Comparison of ENCODE assay signal across 9 cellular contexts in the genomic region with DNA sequence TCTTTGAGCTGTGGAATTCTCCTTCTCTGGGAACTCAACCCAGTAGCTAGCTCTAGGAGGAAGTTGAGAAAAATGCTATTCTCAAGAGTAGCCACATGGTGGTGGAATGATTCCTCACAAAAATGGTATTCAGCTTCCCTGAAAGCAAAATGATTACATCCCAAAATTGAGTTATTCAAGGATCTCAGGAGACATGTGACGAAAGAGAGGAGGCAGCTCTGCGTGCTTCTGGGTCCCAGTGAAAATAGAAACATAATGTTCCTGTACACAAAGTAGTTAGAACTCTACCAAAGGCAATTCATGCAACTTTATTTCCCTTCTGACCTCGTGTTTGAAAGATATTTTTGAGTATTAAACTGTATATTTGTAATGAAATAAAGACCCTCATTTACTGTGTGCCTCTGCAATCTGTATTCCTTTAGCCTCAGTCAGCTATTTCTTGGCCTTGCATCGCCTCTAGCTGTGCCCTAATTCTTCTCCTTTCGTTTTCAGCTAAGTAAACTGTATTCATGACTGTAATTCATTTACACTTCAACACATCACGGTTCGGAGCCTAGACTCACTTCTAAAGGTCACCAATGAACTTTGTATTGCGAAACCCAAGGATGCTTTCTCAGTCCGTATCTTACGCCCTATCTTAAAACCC.
A peak's percentile ranks its signal among the peaks of the same experiment; 100 is the strongest.
DNase-seq lines count a peak whose midpoint lies in the region; ATAC-seq, FAIRE-seq and TF ChIP-seq lines count a peak whose summit lies in the region.
"Had no signal": no experiment of that assay in that cellular context is flagged by ENCODE, and none has a peak within 500 bp of the region (broad histone marks: within the 10 kb centered on the region; RNA-seq: fewer than 3 reads in every experiment).

No MANE protein-coding gene starts in this region.

- CTCF ChIA-PET in MCF 10A (lab: Yijun Ruan, JAX) = interaction anchor here (0.5 to 17.9 kb wide), 59 partner anchors 9 to 1552 kb away, joined by 3 to 591 read pairs (median 4); a partner anchor contains a TSS

- DNase-seq in BE2C (peak; percentile 24), NCI-H446 treated with DMSO at 0.1 percent for 48 hours (lab: John Stamatoyannopoulos, UW) (peak; percentile 16), MCF 10A (ENCODE audit: unreplicated experiment) (peak; percentile 87), kidney (no peak), NCI-H128 (lab: John Stamatoyannopoulos, UW; ENCODE audit: unreplicated experiment) (no peak)
- no peak for DNase-seq in stimulated activated naive CD8-positive, alpha-beta T cell treated with anti-CD3 and anti-CD28 coated beads, Interleukin-15, Interleukin-2, amounts not matched to agents 100 U/mL and 50 U/mL, for 24 hours

- no peaks in the 10 kb centered on the region for H3K36me3 ChIP-seq in BE2C
- no peaks in the 10 kb centered on the region for H3K36me3 ChIP-seq in kidney (ENCODE audit: control insufficient read depth in 1 of 2, insufficient read depth in 2 of 2, low read length in 2 of 2)

- POLR2A ChIA-PET in MCF 10A (lab: Yijun Ruan, JAX) = interaction anchor here (0.9 to 3.9 kb wide), 11 partner anchors 10 to 998 kb away, joined by 4 to 66 read pairs (median 5); a partner anchor contains a TSS

- H3K9me3 Mint-ChIP-seq in MCF 10A (ENCODE audit: unreplicated experiment) = no peaks in the 10 kb centered on the region
- H3K9me3 Mint-ChIP-seq: IgD-negative memory B cell had no signal

- BruUV-seq in MCF 10A (replicated peaks; lab: Mats Ljungman, UMichigan) = no TSS peak

- H3K4me3 ChIP-seq in BE2C (ENCODE audit: low read depth, low read length) = no peak overlapping the region
- peak overlapping the region; percentile 44 to 58 for H3K4me3 ChIP-seq in kidney (ENCODE audit: low read length in 2 of 2)

- peak; percentile 74 for TF ChIP-seq CTCF in BE2C (IDR thresholded peaks at IDR 0.05; ENCODE audit: low read depth, low read length)
- TF ChIP-seq CTCF in MCF 10A (IDR thresholded peaks at IDR 0.05; ENCODE audit: unreplicated experiment) = peak; percentile 86
- TF ChIP-seq CTCF in kidney (IDR thresholded peaks at IDR 0.05; ENCODE audit: borderline replicate concordance, extremely low read depth, insufficient read depth) = peak; percentile 70

- no peak overlapping the region for H3K4me3 Mint-ChIP-seq in MCF 10A (ENCODE audit: unreplicated experiment)
- H3K4me3 Mint-ChIP-seq: IgD-negative memory B cell had no signal

- peak; percentile 92 for FAIRE-seq in kidney (lab: Jason Lieb, UNC)

- ATAC-seq in GM18867 (IDR thresholded peaks at IDR 0.05; ENCODE audit: unreplicated experiment) (peak; percentile 74), GM18517 (IDR thresholded peaks at IDR 0.05; ENCODE audit: unreplicated experiment) (no peak)
- peak; percentile 66 for ATAC-seq in stimulated activated naive CD8-positive, alpha-beta T cell treated with anti-CD3 and anti-CD28 coated beads, Interleukin-15, Interleukin-2, amounts not matched to agents 100 U/mL and 50 U/mL, for 24 hours

- H3K4me1 ChIP-seq in BE2C (peaks cover 27% of the 10 kb centered on the region), kidney (ENCODE audit: control insufficient read depth in 1 of 2, insufficient read depth in 1 of 2, low read depth in 1 of 2, low read length in 2 of 2) (peaks cover 0 to 4% of the 10 kb centered on the region in 2 donors)

- peak overlapping the region; percentile 11 to 14 for H3K27ac ChIP-seq in kidney (ENCODE audit: low read depth in 2 of 2, low read length in 2 of 2)

- H3K9me3 ChIP-seq in BE2C (no peaks in the 10 kb centered on the region), kidney (ENCODE audit: control insufficient read depth in 1 of 2, low read length in 2 of 2) (no peaks in the 10 kb centered on the region)

- intact Hi-C loops in MCF 10A (cut with micrococcal nuclease) (loop anchor here (1.0 to 10.0 kb wide), 10 partner anchors 81 to 999 kb away; a partner anchor contains a TSS), kidney (cut with DNase I) (loop anchor here (5.0 kb wide), 1 partner anchor 381 kb away; a partner anchor contains a TSS)

- peak overlapping the region in 1 of 2 donors; percentile 1 for H3K9ac ChIP-seq in kidney (ENCODE audit: low read length in 2 of 2)

- H3K27me3 Mint-ChIP-seq in MCF 10A (ENCODE audit: insufficient read depth, unreplicated experiment) = no peaks in the 10 kb centered on the region
- H3K27me3 Mint-ChIP-seq: IgD-negative memory B cell had no signal

- no peaks in the 10 kb centered on the region for H3K36me3 Mint-ChIP-seq in MCF 10A (ENCODE audit: insufficient read depth, unreplicated experiment)
- H3K36me3 Mint-ChIP-seq: IgD-negative memory B cell had no signal

- H3K27me3 ChIP-seq in BE2C = no peaks in the 10 kb centered on the region

- H3K27ac Mint-ChIP-seq in MCF 10A (ENCODE audit: low read depth, unreplicated experiment) = no peak overlapping the region
- H3K27ac Mint-ChIP-seq: IgD-negative memory B cell had no signal

- peaks cover 7% of the 10 kb centered on the region for H3K4me1 Mint-ChIP-seq in MCF 10A (ENCODE audit: insufficient read depth, unreplicated experiment)
- H3K4me1 Mint-ChIP-seq: IgD-negative memory B cell had no signal

Comparison
In these comparisons a context has a peak if more than half of its experiments do, and no peak if none do; other contexts are left out.
1. DNase-seq: peak in BE2C (single experiment), NCI-H446 treated with DMSO at 0.1 percent for 48 hours (single experiment) and MCF 10A (single experiment); none in kidney (single experiment), stimulated activated naive CD8-positive, alpha-beta T cell treated with anti-CD3 and anti-CD28 coated beads, Interleukin-15, Interleukin-2, amounts not matched to agents 100 U/mL and 50 U/mL, for 24 hours (single experiment) and NCI-H128 (single experiment).
2. Peak in every context shown above with its lines, with median percentiles within 50 percentile points of each other: CTCF ChIP-seq.